In genomic region chr5:167950126-167950721, GRCh38 we compare ENCODE assay signal across 16 cellular contexts.
A peak's percentile ranks its signal among the peaks of the same experiment; 100 is the strongest.
DNase-seq lines count a peak whose midpoint lies in the region; ATAC-seq and TF ChIP-seq lines count a peak whose summit lies in the region.
"Had no signal": no experiment of that assay in that cellular context is flagged by ENCODE, and none has a peak within 500 bp of the region (broad histone marks: within the 10 kb centered on the region; RNA-seq: fewer than 3 reads in every experiment).

No MANE protein-coding gene starts in this region.

- H3K36me3 ChIP-seq in skeletal muscle satellite cell (ENCODE audit: insufficient read depth, low read length): no peaks in the 10 kb centered on the region
- H3K36me3 ChIP-seq: esophagus squamous epithelium had no signal

- no peaks in the 10 kb centered on the region for H3K9me3 ChIP-seq in skeletal muscle satellite cell (replicated peaks; ENCODE audit: low read length)
- H3K9me3 ChIP-seq: esophagus squamous epithelium had no signal

- H3K4me3 Mint-ChIP-seq in activated T-cell treated with anti-CD3 and anti-CD28 coated beads, Interleukin-2, amount 50 U/mL, for 4 hours: no peak overlapping the region
- H3K4me3 Mint-ChIP-seq: activated CD8-positive, alpha-beta T cell treated with anti-CD3 and anti-CD28 coated beads, Interleukin-2, amount 10 ng/mL, durations not matched to agents 7 days and 5 days; activated naive CD4-positive, alpha-beta T cell treated with anti-CD3 and anti-CD28 coated beads, Interleukin-2, amount 10 ng/mL, durations not matched to agents 7 days and 5 days had no signal

- peaks cover 2% of the 10 kb centered on the region for H3K4me1 Mint-ChIP-seq in activated T-cell treated with anti-CD3 and anti-CD28 coated beads, Interleukin-2, amount 50 U/mL, for 4 hours (ENCODE audit: low read depth)
- H3K4me1 Mint-ChIP-seq: activated naive CD4-positive, alpha-beta T cell treated with anti-CD3 and anti-CD28 coated beads, Interleukin-2, amount 10 ng/mL, durations not matched to agents 7 days and 5 days had no signal

- H3K36me3 Mint-ChIP-seq in activated T-cell treated with anti-CD3 and anti-CD28 coated beads, Interleukin-2, amount 50 U/mL, for 4 hours (ENCODE audit: insufficient read depth): no peaks in the 10 kb centered on the region
- H3K36me3 Mint-ChIP-seq: activated naive CD4-positive, alpha-beta T cell treated with anti-CD3 and anti-CD28 coated beads, Interleukin-2, amount 10 ng/mL, durations not matched to agents 7 days and 5 days; CD8-positive, alpha-beta memory T cell had no signal

- H3K27me3 ChIP-seq in skeletal muscle satellite cell (ENCODE audit: control insufficient read depth, insufficient read depth, low read length): no peaks in the 10 kb centered on the region
- H3K27me3 ChIP-seq: esophagus squamous epithelium had no signal

- H3K9me3 Mint-ChIP-seq in activated T-cell treated with anti-CD3 and anti-CD28 coated beads, Interleukin-2, amount 50 U/mL, for 4 hours: no peaks in the 10 kb centered on the region
- H3K9me3 Mint-ChIP-seq: T-helper 2 cell treated with Interferon-gamma antibody and Interleukin-4, amounts not matched to agents 5 μg/mL and 100 μg/mL, for 36 hours had no signal

- no peak for TF ChIP-seq CTCF in fibroblast of the aortic adventitia (IDR thresholded peaks at IDR 0.05; ENCODE audit: insufficient read depth, low read length)

- ATAC-seq in activated CD4-positive, CD25-positive, alpha-beta regulatory T cell treated with anti-CD3 and anti-CD28 coated beads, Interleukin-2, amount 50 U/mL, for 24 hours: no peak
- ATAC-seq in activated T-cell treated with anti-CD3 and anti-CD28 coated beads, Interleukin-2, amount 50 U/mL, for 4 hours: no peak
- ATAC-seq: activated CD8-positive, alpha-beta T cell treated with anti-CD3 and anti-CD28 coated beads, Interleukin-2, amount 10 ng/mL, durations not matched to agents 7 days and 5 days; stimulated activated naive CD8-positive, alpha-beta T cell treated with anti-CD3 and anti-CD28 coated beads, Interleukin-15, Interleukin-2, amounts not matched to agents 100 U/mL and 50 U/mL, for 24 hours had no signal

- peak overlapping the region; percentile 21 for H3K4me2 ChIP-seq in skeletal muscle satellite cell (ENCODE audit: low read length)

- peaks cover 20% of the 10 kb centered on the region for H3K4me1 ChIP-seq in skeletal muscle satellite cell (ENCODE audit: control insufficient read depth, insufficient read depth, low read length)

- DNase-seq in GM03348 (ENCODE audit: low spot score) (peak; percentile 84), SW480 (ENCODE audit: low spot score) (peak; percentile 87), fibroblast of the aortic adventitia (ENCODE audit: low read depth) (peak; percentile 79), HK-2 (ENCODE audit: unreplicated experiment) (no peak)
- DNase-seq in activated T-cell treated with anti-CD3 and anti-CD28 coated beads, Interleukin-2, amount 50 U/mL, for 4 hours: no peak
- DNase-seq: activated CD8-positive, alpha-beta T cell treated with anti-CD3 and anti-CD28 coated beads, Interleukin-2, amount 10 ng/mL, durations not matched to agents 7 days and 5 days; activated naive CD4-positive, alpha-beta T cell treated with anti-CD3 and anti-CD28 coated beads, Interleukin-2, amount 10 ng/mL, durations not matched to agents 7 days and 5 days; CD8-positive, alpha-beta memory T cell; esophagus squamous epithelium; NCI-H1105; NCI-H524; retina; stimulated activated naive CD8-positive, alpha-beta T cell treated with anti-CD3 and anti-CD28 coated beads, Interleukin-15, Interleukin-2, amounts not matched to agents 100 U/mL and 50 U/mL, for 24 hours had no signal

- H3K9ac ChIP-seq in skeletal muscle satellite cell (ENCODE audit: low read depth, low read length): no peak overlapping the region

- H3K4me3 ChIP-seq in fibroblast of the aortic adventitia (ENCODE audit: low read depth, low read length) (no peak overlapping the region), skeletal muscle satellite cell (ENCODE audit: low read length) (no peak overlapping the region)

- H3K27me3 Mint-ChIP-seq in activated T-cell treated with anti-CD3 and anti-CD28 coated beads, Interleukin-2, amount 50 U/mL, for 4 hours (ENCODE audit: low read depth): no peaks in the 10 kb centered on the region
- H3K27me3 Mint-ChIP-seq: activated naive CD4-positive, alpha-beta T cell treated with anti-CD3 and anti-CD28 coated beads, Interleukin-2, amount 10 ng/mL, durations not matched to agents 7 days and 5 days; CD8-positive, alpha-beta memory T cell had no signal

Comparison
In these comparisons a context has a peak if more than half of its experiments do, and no peak if none do; other contexts are left out.
1. DNase-seq: peak in GM03348 (single experiment), SW480 (single experiment) and fibroblast of the aortic adventitia (single experiment); none in HK-2 (single experiment) and activated T-cell treated with anti-CD3 and anti-CD28 coated beads, Interleukin-2, amount 50 U/mL, for 4 hours (single experiment).